Comparison of ENCODE assay signal across 9 cellular contexts in the genomic region with DNA sequence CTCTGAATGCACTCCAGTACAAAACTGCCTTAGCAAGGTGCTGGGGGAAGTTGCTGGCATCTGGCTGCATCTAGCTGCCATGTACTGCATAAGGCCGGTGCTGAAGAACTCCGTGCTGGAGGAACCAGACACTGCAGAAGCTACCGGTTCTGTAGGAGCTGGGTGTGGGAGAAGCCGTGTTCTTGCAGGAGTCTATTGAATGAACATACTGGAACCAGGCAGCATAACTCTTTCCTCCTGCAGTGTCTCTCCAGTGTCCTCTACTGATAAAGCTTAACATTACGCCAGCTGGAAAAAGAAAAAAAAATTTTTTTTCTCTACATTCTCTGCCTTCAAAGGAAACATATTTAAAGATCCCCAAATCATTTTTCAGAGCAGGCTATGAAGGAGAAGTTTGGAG. TPM values are rescaled to one million over a fixed set of nuclear protein-coding genes. Genes with fewer than 3 reads are reported as not detected.
DNase-seq lines count a peak whose midpoint lies in the region; ATAC-seq and TF ChIP-seq lines count a peak whose summit lies in the region.
"Had no signal": no experiment of that assay in that cellular context is flagged by ENCODE, and none has a peak within 500 bp of the region (broad histone marks: within the 10 kb centered on the region; RNA-seq: fewer than 3 reads in every experiment).

No MANE protein-coding gene starts in this region.

- H3K4me3 ChIP-seq in DOHH2 (ENCODE audit: low read length) = no peak overlapping the region
- H3K4me3 ChIP-seq in neural cell (ENCODE audit: low read length) = no peak overlapping the region
- H3K4me3 ChIP-seq in right atrium auricular region = no peak overlapping the region

- H3K9me2 ChIP-seq in DOHH2 (replicated peaks; ENCODE audit: control insufficient read depth, low read length) (no peaks in the 10 kb centered on the region), neural cell (ENCODE audit: insufficient read depth, low read length) (no peaks in the 10 kb centered on the region)

- ATAC-seq in activated T-helper 17 cell treated with anti-CD3 and anti-CD28 coated beads, Interleukin-2, amount 50 U/mL, for 72 hours (replicated peaks) = no peak
- no peak for ATAC-seq in activated naive CD8-positive, alpha-beta T cell treated with anti-CD3 and anti-CD28 coated beads, Interleukin-2, amount 50 U/mL, for 24 hours

- no peak for DNase-seq in chondrocyte (ENCODE audit: low spot score)
- no peak for DNase-seq in activated naive CD8-positive, alpha-beta T cell treated with anti-CD3 and anti-CD28 coated beads, Interleukin-2, amount 50 U/mL, for 24 hours
- DNase-seq in occipital lobe (lab: John Stamatoyannopoulos, UW) = no peak
- DNase-seq in right atrium auricular region (ENCODE audit: low spot score) = no peak
- DNase-seq: Karpas-422 had no signal

- H3K9me3 Mint-ChIP-seq in chondrocyte (ENCODE audit: low read depth) = no peaks in the 10 kb centered on the region
- H3K9me3 Mint-ChIP-seq in activated T-helper 17 cell treated with anti-CD3 and anti-CD28 coated beads, Interleukin-2, amount 50 U/mL, for 72 hours = no peaks in the 10 kb centered on the region
- H3K9me3 Mint-ChIP-seq in activated naive CD8-positive, alpha-beta T cell treated with anti-CD3 and anti-CD28 coated beads, Interleukin-2, amount 50 U/mL, for 24 hours = no peaks in the 10 kb centered on the region

- no peaks in the 10 kb centered on the region for H3K27me3 ChIP-seq in DOHH2 (ENCODE audit: control insufficient read depth, low read length)
- H3K27me3 ChIP-seq in neural cell (ENCODE audit: insufficient read depth, low read depth, low read length) = no peaks in the 10 kb centered on the region
- no peaks in the 10 kb centered on the region for H3K27me3 ChIP-seq in right atrium auricular region

- H3K27ac ChIP-seq in DOHH2 (ENCODE audit: low read depth, low read length) (no peak overlapping the region), neural cell (ENCODE audit: low read length) (no peak overlapping the region), right atrium auricular region (no peak overlapping the region)

- no peaks in the 10 kb centered on the region for H3K27me3 Mint-ChIP-seq in chondrocyte (ENCODE audit: low read depth)
- no peaks in the 10 kb centered on the region for H3K27me3 Mint-ChIP-seq in activated T-helper 17 cell treated with anti-CD3 and anti-CD28 coated beads, Interleukin-2, amount 50 U/mL, for 72 hours
- no peaks in the 10 kb centered on the region for H3K27me3 Mint-ChIP-seq in activated naive CD8-positive, alpha-beta T cell treated with anti-CD3 and anti-CD28 coated beads, Interleukin-2, amount 50 U/mL, for 24 hours

- peak; percentile 25; the same call in 1 of the 2 replicates for TF ChIP-seq RAD21 in Ishikawa (IDR thresholded peaks at IDR 0.05; ENCODE audit: low read depth)
- peak; percentile 49 for TF ChIP-seq RAD21 in neural cell (conservative IDR thresholded peaks at IDR 0.05)

- H3K36me3 ChIP-seq in DOHH2 (ENCODE audit: control insufficient read depth, low read length) (peaks cover 32% of the 10 kb centered on the region), neural cell (ENCODE audit: insufficient read depth, low read length) (no peaks in the 10 kb centered on the region), right atrium auricular region (peaks cover 29% of the 10 kb centered on the region)

- no peak overlapping the region for H3K4me2 ChIP-seq in DOHH2 (ENCODE audit: low read length)
- H3K4me2 ChIP-seq in neural cell (ENCODE audit: low read length) = no peak overlapping the region

- H3K9me3 ChIP-seq in DOHH2 (ENCODE audit: control insufficient read depth, insufficient read depth, low read length) = no peaks in the 10 kb centered on the region
- H3K9me3 ChIP-seq in neural cell (ENCODE audit: low read length) = no peaks in the 10 kb centered on the region
- no peaks in the 10 kb centered on the region for H3K9me3 ChIP-seq in right atrium auricular region

- TF ChIP-seq CTCF in DOHH2 (IDR thresholded peaks at IDR 0.05; ENCODE audit: low read depth, low read length, poor library complexity, severe bottlenecking) (peak; percentile 13), chondrocyte (IDR thresholded peaks at IDR 0.05) (peak; percentile 73), neural cell (IDR thresholded peaks at IDR 0.05; ENCODE audit: poor library complexity, severe bottlenecking) (peak; percentile 42), right atrium auricular region (IDR thresholded peaks at IDR 0.05) (peak in 1 of 2 donors; percentile 37)

- no peaks in the 10 kb centered on the region for H3K4me1 ChIP-seq in DOHH2 (ENCODE audit: control insufficient read depth, low read length)
- H3K4me1 ChIP-seq in right atrium auricular region = no peaks in the 10 kb centered on the region

- H4K20me1 ChIP-seq in DOHH2 (ENCODE audit: control insufficient read depth, insufficient read depth, low read depth, low read length) (no peaks in the 10 kb centered on the region), neural cell (ENCODE audit: insufficient read depth) (no peaks in the 10 kb centered on the region)

- H3K79me2 ChIP-seq in DOHH2 (ENCODE audit: control insufficient read depth, low read length) (no peaks in the 10 kb centered on the region), neural cell (replicated peaks; ENCODE audit: insufficient read depth, low read length) (no peaks in the 10 kb centered on the region)

- no peak overlapping the region for H2AFZ ChIP-seq in neural cell (ENCODE audit: low read depth, low read length)

- no peak overlapping the region for H3K4me3 Mint-ChIP-seq in chondrocyte (ENCODE audit: unreplicated experiment)
- no peak overlapping the region for H3K4me3 Mint-ChIP-seq in activated T-helper 17 cell treated with anti-CD3 and anti-CD28 coated beads, Interleukin-2, amount 50 U/mL, for 72 hours
- H3K4me3 Mint-ChIP-seq in activated naive CD8-positive, alpha-beta T cell treated with anti-CD3 and anti-CD28 coated beads, Interleukin-2, amount 50 U/mL, for 24 hours = no peak overlapping the region

- peaks cover 12% of the 10 kb centered on the region for H3K36me3 Mint-ChIP-seq in chondrocyte (ENCODE audit: low read depth)
- H3K36me3 Mint-ChIP-seq in activated T-helper 17 cell treated with anti-CD3 and anti-CD28 coated beads, Interleukin-2, amount 50 U/mL, for 72 hours (ENCODE audit: low read depth) = peaks cover 88% of the 10 kb centered on the region
- peaks cover 16% of the 10 kb centered on the region for H3K36me3 Mint-ChIP-seq in activated naive CD8-positive, alpha-beta T cell treated with anti-CD3 and anti-CD28 coated beads, Interleukin-2, amount 50 U/mL, for 24 hours (ENCODE audit: low read depth)

- H3K9ac ChIP-seq in neural cell (ENCODE audit: low read length) = no peak overlapping the region

- peaks cover 25% of the 10 kb centered on the region for H3K4me1 Mint-ChIP-seq in chondrocyte (ENCODE audit: low read depth)
- H3K4me1 Mint-ChIP-seq in activated T-helper 17 cell treated with anti-CD3 and anti-CD28 coated beads, Interleukin-2, amount 50 U/mL, for 72 hours = no peaks in the 10 kb centered on the region
- H3K4me1 Mint-ChIP-seq in activated naive CD8-positive, alpha-beta T cell treated with anti-CD3 and anti-CD28 coated beads, Interleukin-2, amount 50 U/mL, for 24 hours = no peaks in the 10 kb centered on the region

- no peaks in the 10 kb centered on the region for H3F3A ChIP-seq in DOHH2 (ENCODE audit: control insufficient read depth, insufficient read depth)
- no peaks in the 10 kb centered on the region for H3F3A ChIP-seq in neural cell (ENCODE audit: insufficient read depth, low read length, poor library complexity, severe bottlenecking)

- peak overlapping the region; percentile 39 for H3K27ac Mint-ChIP-seq in chondrocyte (ENCODE audit: unreplicated experiment)
- H3K27ac Mint-ChIP-seq in activated T-helper 17 cell treated with anti-CD3 and anti-CD28 coated beads, Interleukin-2, amount 50 U/mL, for 72 hours = no peak overlapping the region
- H3K27ac Mint-ChIP-seq in activated naive CD8-positive, alpha-beta T cell treated with anti-CD3 and anti-CD28 coated beads, Interleukin-2, amount 50 U/mL, for 24 hours = no peak overlapping the region

- TF ChIP-seq EP300 in Ishikawa (IDR thresholded peaks at IDR 0.05; ENCODE audit: borderline replicate concordance) (no peak), neural cell (conservative IDR thresholded peaks at IDR 0.05; ENCODE audit: poor library complexity, severe bottlenecking) (no peak)

TF ChIP-seq in Ishikawa, 13 proteins besides CTCF, POLR2A, EP300 and RAD21 (continues in another document):
- no peak for TF ChIP-seq CREB1 (IDR thresholded peaks at IDR 0.05; ENCODE audit: low read depth)
- TF ChIP-seq, protein P1, sequence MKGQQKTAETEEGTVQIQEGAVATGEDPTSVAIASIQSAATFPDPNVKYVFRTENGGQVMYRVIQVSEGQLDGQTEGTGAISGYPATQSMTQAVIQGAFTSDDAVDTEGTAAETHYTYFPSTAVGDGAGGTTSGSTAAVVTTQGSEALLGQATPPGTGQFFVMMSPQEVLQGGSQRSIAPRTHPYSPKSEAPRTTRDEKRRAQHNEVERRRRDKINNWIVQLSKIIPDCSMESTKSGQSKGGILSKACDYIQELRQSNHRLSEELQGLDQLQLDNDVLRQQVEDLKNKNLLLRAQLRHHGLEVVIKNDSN (IDR thresholded peaks at IDR 0.05) = no peak
- TF ChIP-seq TCF12 (IDR thresholded peaks at IDR 0.05; ENCODE audit: low read depth) = no peak

TF ChIP-seq in neural cell, 6 proteins besides CTCF, POLR2A, EP300 and RAD21 (continues in another document):
- no peak for TF ChIP-seq TAF1 (IDR thresholded peaks at IDR 0.05; ENCODE audit: low read depth)
- TF ChIP-seq EZH2 (IDR thresholded peaks at IDR 0.05; ENCODE audit: borderline replicate concordance, insufficient read depth, low read length, poor library complexity, severe bottlenecking) = no peak
- no peak for TF ChIP-seq SMC3 (conservative IDR thresholded peaks at IDR 0.05; ENCODE audit: poor library complexity)

RNA-seq across cellular contexts. Expression of gene VPS13A, which starts 38.5 kb away (rescaled TPM):
- total RNA-seq in chondrocyte = 54.1 to 64.1 TPM (median 57.7 TPM) in 3 replicates
- polyA plus RNA-seq in neural cell = 20.6 and 21.1 TPM in 2 replicates
- 64.5 and 66.6 TPM in 2 replicates for polyA minus RNA-seq in neural cell
- 10 to 100 TPM; 43.1 to 44.4 TPM for total RNA-seq in activated T-helper 17 cell treated with anti-CD3 and anti-CD28 coated beads, Interleukin-2, amount 50 U/mL, for 72 hours
- 45.9 TPM for total RNA-seq in occipital lobe
- total RNA-seq in right atrium auricular region = 10 to 100 TPM; 29.5 to 43.8 TPM
